1 cellular context compared by ENCODE assay signal in the genomic region with DNA sequence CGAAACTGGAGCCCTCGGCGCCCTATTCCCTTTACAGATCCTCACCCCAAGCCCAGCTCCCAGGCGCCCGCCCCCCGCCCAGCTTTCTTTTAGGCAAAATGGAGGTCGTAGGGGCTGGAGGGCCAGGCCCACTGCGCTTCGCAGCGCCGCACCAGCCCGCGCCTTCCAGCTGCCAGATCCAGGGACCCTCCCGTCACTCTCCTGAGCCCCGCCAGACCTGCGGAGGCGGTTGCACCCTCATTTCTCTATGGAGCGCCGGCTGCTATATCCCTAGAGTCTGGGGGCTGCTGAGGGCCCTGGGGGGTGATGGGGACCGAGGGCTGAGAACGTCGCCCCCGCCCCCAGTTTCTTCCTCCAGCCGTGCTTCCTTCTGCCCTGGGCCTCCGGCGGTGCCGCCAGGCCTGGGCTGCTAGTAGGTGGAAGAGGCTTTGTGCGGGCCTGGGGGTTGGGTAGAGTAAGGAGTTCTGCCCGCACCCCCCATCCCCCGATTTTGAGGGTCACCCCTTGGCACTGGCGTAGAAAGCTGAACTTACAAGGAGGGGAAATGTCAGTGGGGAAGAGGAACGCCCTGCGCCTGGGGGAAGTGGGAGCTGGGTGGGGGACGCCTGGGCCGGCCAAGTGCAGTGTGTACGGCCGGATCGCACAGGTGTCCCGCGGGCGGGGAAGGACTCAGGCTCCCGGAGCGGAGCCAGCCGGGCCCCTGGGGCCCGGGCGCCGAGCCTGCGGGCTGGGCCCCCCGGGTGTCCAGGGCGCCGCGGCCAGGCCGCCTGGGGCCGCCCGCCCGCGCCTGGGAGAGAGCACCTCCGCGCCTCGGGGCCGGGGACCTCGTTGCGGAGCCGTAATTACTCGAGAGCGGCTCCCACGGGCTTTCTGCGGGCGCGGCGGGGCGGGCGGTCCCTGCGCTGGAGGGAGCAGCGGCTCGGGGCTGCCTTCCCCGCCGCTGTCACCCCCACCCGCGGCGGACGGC.
TF ChIP-seq lines count a peak whose summit lies in the region.

No MANE protein-coding gene starts in this region.

TF ChIP-seq in K562, 482 proteins besides CTCF, POLR2A, EP300 and RAD21 (continues in another document):
- TF ChIP-seq, protein P1, sequence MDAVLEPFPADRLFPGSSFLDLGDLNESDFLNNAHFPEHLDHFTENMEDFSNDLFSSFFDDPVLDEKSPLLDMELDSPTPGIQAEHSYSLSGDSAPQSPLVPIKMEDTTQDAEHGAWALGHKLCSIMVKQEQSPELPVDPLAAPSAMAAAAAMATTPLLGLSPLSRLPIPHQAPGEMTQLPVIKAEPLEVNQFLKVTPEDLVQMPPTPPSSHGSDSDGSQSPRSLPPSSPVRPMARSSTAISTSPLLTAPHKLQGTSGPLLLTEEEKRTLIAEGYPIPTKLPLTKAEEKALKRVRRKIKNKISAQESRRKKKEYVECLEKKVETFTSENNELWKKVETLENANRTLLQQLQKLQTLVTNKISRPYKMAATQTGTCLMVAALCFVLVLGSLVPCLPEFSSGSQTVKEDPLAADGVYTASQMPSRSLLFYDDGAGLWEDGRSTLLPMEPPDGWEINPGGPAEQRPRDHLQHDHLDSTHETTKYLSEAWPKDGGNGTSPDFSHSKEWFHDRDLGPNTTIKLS (IDR thresholded peaks at IDR 0.05; ENCODE audit: borderline replicate concordance, low read depth), result no peak
- TF ChIP-seq RAD51 (IDR thresholded peaks at IDR 0.05; ENCODE audit: borderline replicate concordance, low read depth) (no peak), ZNF76 (CRISPR knock-in tag; IDR thresholded peaks at IDR 0.05; ENCODE audit: borderline replicate concordance) (no peak), CBX3 (IDR thresholded peaks at IDR 0.05; ENCODE audit: borderline replicate concordance in 1 of 2, low read length in 2 of 2) (no peak), ZNF830 (CRISPR knock-in tag; IDR thresholded peaks at IDR 0.05) (no peak), CC2D1A (IDR thresholded peaks at IDR 0.05) (no peak), TRIM24 (IDR thresholded peaks at IDR 0.05) (no peak), SP2 (IDR thresholded peaks at IDR 0.05; ENCODE audit: extremely low read depth, low read depth, low read length, poor library complexity, severe bottlenecking) (no peak), KLF1 (tag; IDR thresholded peaks at IDR 0.05) (no peak), CBX2 (IDR thresholded peaks at IDR 0.05; ENCODE audit: insufficient read depth, low read length, poor library complexity, severe bottlenecking) (no peak), GATAD2B (IDR thresholded peaks at IDR 0.05; ENCODE audit: borderline replicate concordance) (0 out of 2 replicates have a peak, but pooled peaks have one; percentile 66), MBD2 (IDR thresholded peaks at IDR 0.05; ENCODE audit: borderline replicate concordance, low read depth) (no peak), HNRNPL (IDR thresholded peaks at IDR 0.05; ENCODE audit: low read depth, low read length) (no peak), ZNF586 (CRISPR knock-in tag; conservative IDR thresholded peaks at IDR 0.05) (no peak), TRIM28 (IDR thresholded peaks at IDR 0.05) (no peak), SIRT6 (IDR thresholded peaks at IDR 0.05; ENCODE audit: low read depth, low read length) (no peak), PTRF (tag; IDR thresholded peaks at IDR 0.05) (no peak), U2AF1 (optimal IDR thresholded peaks at IDR 0.05; ENCODE audit: low read depth, low read length) (no peak), SAP30 (IDR thresholded peaks at IDR 0.05; ENCODE audit: borderline replicate concordance, insufficient read depth, low read depth, low read length, poor library complexity, severe bottlenecking) (peak; percentile 22), POLR2AphosphoS2 (IDR thresholded peaks at IDR 0.05; ENCODE audit: low read length) (no peak), CBX1 (IDR thresholded peaks at IDR 0.05; ENCODE audit: low read depth) (no peak), CREBBP (IDR thresholded peaks at IDR 0.05; ENCODE audit: low read depth, low read length) (no peak), EGR1 (conservative IDR thresholded peaks at IDR 0.05) (peak; percentile 63; the same call in 1 of the 2 replicates), CXXC5 (CRISPR knock-in tag; IDR thresholded peaks at IDR 0.05) (peak; percentile 60; the same call in 1 of the 2 replicates), PRMT5 (CRISPR knock-in tag; IDR thresholded peaks at IDR 0.05) (0 out of 2 replicates have a peak, but pooled peaks have one; percentile 19), ZNF707 (CRISPR knock-in tag; conservative IDR thresholded peaks at IDR 0.05) (no peak), SPI1 (IDR thresholded peaks at IDR 0.05; ENCODE audit: borderline replicate concordance, low read depth, low read length) (0 out of 2 replicates have a peak, but pooled peaks have one; percentile 20), CSDE1 (IDR thresholded peaks at IDR 0.05) (no peak), RBM14 (IDR thresholded peaks at IDR 0.05; ENCODE audit: borderline replicate concordance, insufficient read depth, low read depth, low read length) (0 out of 2 replicates have a peak, but pooled peaks have one; percentile 23), ZNF778 (CRISPR knock-in tag; IDR thresholded peaks at IDR 0.05) (no peak), ZFPM2 (CRISPR knock-in tag; IDR thresholded peaks at IDR 0.05) (no peak), NCOA6 (IDR thresholded peaks at IDR 0.05) (no peak), NR2C1 (IDR thresholded peaks at IDR 0.05) (no peak), NR2C1 (tag; IDR thresholded peaks at IDR 0.05) (no peak), ZBTB8A (IDR thresholded peaks at IDR 0.05; ENCODE audit: partially characterized antibody) (no peak), ZC3H4 (CRISPR knock-in tag; IDR thresholded peaks at IDR 0.05; ENCODE audit: borderline replicate concordance) (no peak), RNF2 (IDR thresholded peaks at IDR 0.05) (no peak), POLR2B (IDR thresholded peaks at IDR 0.05; ENCODE audit: low read depth, partially characterized antibody) (no peak), TEAD1 (CRISPR knock-in tag; IDR thresholded peaks at IDR 0.05) (no peak)
- TF ChIP-seq, protein P2, sequence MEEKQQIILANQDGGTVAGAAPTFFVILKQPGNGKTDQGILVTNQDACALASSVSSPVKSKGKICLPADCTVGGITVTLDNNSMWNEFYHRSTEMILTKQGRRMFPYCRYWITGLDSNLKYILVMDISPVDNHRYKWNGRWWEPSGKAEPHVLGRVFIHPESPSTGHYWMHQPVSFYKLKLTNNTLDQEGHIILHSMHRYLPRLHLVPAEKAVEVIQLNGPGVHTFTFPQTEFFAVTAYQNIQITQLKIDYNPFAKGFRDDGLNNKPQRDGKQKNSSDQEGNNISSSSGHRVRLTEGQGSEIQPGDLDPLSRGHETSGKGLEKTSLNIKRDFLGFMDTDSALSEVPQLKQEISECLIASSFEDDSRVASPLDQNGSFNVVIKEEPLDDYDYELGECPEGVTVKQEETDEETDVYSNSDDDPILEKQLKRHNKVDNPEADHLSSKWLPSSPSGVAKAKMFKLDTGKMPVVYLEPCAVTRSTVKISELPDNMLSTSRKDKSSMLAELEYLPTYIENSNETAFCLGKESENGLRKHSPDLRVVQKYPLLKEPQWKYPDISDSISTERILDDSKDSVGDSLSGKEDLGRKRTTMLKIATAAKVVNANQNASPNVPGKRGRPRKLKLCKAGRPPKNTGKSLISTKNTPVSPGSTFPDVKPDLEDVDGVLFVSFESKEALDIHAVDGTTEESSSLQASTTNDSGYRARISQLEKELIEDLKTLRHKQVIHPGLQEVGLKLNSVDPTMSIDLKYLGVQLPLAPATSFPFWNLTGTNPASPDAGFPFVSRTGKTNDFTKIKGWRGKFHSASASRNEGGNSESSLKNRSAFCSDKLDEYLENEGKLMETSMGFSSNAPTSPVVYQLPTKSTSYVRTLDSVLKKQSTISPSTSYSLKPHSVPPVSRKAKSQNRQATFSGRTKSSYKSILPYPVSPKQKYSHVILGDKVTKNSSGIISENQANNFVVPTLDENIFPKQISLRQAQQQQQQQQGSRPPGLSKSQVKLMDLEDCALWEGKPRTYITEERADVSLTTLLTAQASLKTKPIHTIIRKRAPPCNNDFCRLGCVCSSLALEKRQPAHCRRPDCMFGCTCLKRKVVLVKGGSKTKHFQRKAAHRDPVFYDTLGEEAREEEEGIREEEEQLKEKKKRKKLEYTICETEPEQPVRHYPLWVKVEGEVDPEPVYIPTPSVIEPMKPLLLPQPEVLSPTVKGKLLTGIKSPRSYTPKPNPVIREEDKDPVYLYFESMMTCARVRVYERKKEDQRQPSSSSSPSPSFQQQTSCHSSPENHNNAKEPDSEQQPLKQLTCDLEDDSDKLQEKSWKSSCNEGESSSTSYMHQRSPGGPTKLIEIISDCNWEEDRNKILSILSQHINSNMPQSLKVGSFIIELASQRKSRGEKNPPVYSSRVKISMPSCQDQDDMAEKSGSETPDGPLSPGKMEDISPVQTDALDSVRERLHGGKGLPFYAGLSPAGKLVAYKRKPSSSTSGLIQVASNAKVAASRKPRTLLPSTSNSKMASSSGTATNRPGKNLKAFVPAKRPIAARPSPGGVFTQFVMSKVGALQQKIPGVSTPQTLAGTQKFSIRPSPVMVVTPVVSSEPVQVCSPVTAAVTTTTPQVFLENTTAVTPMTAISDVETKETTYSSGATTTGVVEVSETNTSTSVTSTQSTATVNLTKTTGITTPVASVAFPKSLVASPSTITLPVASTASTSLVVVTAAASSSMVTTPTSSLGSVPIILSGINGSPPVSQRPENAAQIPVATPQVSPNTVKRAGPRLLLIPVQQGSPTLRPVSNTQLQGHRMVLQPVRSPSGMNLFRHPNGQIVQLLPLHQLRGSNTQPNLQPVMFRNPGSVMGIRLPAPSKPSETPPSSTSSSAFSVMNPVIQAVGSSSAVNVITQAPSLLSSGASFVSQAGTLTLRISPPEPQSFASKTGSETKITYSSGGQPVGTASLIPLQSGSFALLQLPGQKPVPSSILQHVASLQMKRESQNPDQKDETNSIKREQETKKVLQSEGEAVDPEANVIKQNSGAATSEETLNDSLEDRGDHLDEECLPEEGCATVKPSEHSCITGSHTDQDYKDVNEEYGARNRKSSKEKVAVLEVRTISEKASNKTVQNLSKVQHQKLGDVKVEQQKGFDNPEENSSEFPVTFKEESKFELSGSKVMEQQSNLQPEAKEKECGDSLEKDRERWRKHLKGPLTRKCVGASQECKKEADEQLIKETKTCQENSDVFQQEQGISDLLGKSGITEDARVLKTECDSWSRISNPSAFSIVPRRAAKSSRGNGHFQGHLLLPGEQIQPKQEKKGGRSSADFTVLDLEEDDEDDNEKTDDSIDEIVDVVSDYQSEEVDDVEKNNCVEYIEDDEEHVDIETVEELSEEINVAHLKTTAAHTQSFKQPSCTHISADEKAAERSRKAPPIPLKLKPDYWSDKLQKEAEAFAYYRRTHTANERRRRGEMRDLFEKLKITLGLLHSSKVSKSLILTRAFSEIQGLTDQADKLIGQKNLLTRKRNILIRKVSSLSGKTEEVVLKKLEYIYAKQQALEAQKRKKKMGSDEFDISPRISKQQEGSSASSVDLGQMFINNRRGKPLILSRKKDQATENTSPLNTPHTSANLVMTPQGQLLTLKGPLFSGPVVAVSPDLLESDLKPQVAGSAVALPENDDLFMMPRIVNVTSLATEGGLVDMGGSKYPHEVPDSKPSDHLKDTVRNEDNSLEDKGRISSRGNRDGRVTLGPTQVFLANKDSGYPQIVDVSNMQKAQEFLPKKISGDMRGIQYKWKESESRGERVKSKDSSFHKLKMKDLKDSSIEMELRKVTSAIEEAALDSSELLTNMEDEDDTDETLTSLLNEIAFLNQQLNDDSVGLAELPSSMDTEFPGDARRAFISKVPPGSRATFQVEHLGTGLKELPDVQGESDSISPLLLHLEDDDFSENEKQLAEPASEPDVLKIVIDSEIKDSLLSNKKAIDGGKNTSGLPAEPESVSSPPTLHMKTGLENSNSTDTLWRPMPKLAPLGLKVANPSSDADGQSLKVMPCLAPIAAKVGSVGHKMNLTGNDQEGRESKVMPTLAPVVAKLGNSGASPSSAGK (IDR thresholded peaks at IDR 0.05), result no peak
- TF ChIP-seq, protein P3, sequence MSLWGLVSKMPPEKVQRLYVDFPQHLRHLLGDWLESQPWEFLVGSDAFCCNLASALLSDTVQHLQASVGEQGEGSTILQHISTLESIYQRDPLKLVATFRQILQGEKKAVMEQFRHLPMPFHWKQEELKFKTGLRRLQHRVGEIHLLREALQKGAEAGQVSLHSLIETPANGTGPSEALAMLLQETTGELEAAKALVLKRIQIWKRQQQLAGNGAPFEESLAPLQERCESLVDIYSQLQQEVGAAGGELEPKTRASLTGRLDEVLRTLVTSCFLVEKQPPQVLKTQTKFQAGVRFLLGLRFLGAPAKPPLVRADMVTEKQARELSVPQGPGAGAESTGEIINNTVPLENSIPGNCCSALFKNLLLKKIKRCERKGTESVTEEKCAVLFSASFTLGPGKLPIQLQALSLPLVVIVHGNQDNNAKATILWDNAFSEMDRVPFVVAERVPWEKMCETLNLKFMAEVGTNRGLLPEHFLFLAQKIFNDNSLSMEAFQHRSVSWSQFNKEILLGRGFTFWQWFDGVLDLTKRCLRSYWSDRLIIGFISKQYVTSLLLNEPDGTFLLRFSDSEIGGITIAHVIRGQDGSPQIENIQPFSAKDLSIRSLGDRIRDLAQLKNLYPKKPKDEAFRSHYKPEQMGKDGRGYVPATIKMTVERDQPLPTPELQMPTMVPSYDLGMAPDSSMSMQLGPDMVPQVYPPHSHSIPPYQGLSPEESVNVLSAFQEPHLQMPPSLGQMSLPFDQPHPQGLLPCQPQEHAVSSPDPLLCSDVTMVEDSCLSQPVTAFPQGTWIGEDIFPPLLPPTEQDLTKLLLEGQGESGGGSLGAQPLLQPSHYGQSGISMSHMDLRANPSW (CRISPR knock-in tag; IDR thresholded peaks at IDR 0.05), result no peak
- TF ChIP-seq, protein P4, sequence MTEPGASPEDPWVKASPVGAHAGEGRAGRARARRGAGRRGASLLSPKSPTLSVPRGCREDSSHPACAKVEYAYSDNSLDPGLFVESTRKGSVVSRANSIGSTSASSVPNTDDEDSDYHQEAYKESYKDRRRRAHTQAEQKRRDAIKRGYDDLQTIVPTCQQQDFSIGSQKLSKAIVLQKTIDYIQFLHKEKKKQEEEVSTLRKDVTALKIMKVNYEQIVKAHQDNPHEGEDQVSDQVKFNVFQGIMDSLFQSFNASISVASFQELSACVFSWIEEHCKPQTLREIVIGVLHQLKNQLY (CRISPR knock-in tag; conservative IDR thresholded peaks at IDR 0.05), result no peak
- TF ChIP-seq, protein P5, sequence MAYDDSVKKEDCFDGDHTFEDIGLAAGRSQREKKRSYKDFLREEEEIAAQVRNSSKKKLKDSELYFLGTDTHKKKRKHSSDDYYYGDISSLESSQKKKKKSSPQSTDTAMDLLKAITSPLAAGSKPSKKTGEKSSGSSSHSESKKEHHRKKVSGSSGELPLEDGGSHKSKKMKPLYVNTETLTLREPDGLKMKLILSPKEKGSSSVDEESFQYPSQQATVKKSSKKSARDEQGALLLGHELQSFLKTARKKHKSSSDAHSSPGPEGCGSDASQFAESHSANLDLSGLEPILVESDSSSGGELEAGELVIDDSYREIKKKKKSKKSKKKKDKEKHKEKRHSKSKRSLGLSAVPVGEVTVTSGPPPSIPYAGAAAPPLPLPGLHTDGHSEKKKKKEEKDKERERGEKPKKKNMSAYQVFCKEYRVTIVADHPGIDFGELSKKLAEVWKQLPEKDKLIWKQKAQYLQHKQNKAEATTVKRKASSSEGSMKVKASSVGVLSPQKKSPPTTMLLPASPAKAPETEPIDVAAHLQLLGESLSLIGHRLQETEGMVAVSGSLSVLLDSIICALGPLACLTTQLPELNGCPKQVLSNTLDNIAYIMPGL (CRISPR knock-in tag; IDR thresholded peaks at IDR 0.05), result 0 out of 2 replicates have a peak, but pooled peaks have one; percentile 31
